Comparison of ENCODE assay signal across 1 cellular context in the genomic region with DNA sequence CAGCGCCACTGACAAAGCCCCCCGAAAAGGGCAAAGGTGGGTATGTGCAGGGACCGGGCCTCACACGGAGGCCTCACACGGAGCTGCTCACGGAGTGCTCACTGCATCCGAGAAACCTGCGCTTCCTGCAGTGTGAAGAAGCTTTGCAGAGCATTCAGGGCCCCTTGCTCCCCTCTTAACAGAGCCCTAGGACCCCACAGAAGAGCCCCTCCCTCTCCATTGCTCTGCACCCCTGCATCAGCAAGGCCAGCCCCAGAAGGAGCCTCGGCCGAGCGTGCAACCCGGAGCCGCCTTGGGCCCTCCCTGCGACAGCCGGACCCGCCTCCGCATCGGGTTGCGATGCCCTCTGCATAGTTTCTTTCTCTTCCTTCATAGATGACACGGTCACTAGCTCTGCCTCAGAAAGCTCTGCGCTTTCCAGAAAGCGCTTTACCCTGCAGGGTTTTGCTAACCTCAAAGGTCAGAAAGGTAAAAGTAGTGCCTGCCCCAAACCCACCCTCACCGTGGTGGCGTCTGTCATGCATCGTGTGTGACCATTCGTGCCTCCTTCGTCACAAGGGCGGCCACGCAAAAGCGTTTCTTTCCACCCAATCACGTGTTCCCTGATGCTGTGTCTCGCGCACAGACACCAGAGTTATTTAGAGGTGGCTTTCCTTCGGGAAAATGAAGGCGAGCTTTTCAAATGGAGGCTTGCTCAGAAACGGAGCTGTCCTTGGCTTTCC.
TF ChIP-seq lines count a peak whose summit lies in the region.

No MANE protein-coding gene starts in this region.

TF ChIP-seq in GM23338, 12 proteins besides CTCF, POLR2A, EP300 and RAD21 (continued from another document):
- TF ChIP-seq EZH2phosphoT487 (IDR thresholded peaks at IDR 0.05; ENCODE audit: unreplicated experiment): no peak
